9 cellular contexts compared by ENCODE assay signal in genomic region chr10:112732277-112732891, GRCh38.
DNase-seq lines count a peak whose midpoint lies in the region; ATAC-seq and TF ChIP-seq lines count a peak whose summit lies in the region.
"Had no signal": no experiment of that assay in that cellular context is flagged by ENCODE, and none has a peak within 500 bp of the region (broad histone marks: within the 10 kb centered on the region; RNA-seq: fewer than 3 reads in every experiment).

No MANE protein-coding gene starts in this region.

- H3K4me1 ChIP-seq in endodermal cell (ENCODE audit: control insufficient read depth, insufficient read depth, low read length) (peaks cover 17% of the 10 kb centered on the region), osteoblast (ENCODE audit: insufficient read depth, low read length) (peaks cover 5% of the 10 kb centered on the region)

- H3K4me1 Mint-ChIP-seq in endodermal cell = peaks cover 42% of the 10 kb centered on the region

- ATAC-seq in GM21381 (IDR thresholded peaks at IDR 0.05; ENCODE audit: unreplicated experiment) = peak; percentile 52
- ATAC-seq in omental fat pad (ENCODE audit: low FRiP score) = no peak
- ATAC-seq: naive thymus-derived CD8-positive, alpha-beta T cell had no signal

- no peak overlapping the region for H3K4me2 ChIP-seq in osteoblast (ENCODE audit: insufficient read depth, low read length)

- WGBS in endodermal cell (ENCODE audit: insufficient coverage in 1 of 2, insufficient read length in 1 of 2), 2 experiments = 52 to 58% methylated on average over 3 of the region's 3 CpGs

- H3K36me3 Mint-ChIP-seq in endodermal cell (ENCODE audit: low read depth) = peaks cover 2% of the 10 kb centered on the region

- no peak overlapping the region for H3K4me3 Mint-ChIP-seq in endodermal cell
- H3K4me3 Mint-ChIP-seq: naive thymus-derived CD8-positive, alpha-beta T cell had no signal

- H3K27ac ChIP-seq in endodermal cell (ENCODE audit: low read depth, low read length) (peak overlapping the region; percentile 47), osteoblast (ENCODE audit: low read depth, low read length) (no peak overlapping the region)

- no peaks in the 10 kb centered on the region for H3K36me3 ChIP-seq in endodermal cell (ENCODE audit: control insufficient read depth, insufficient read depth, low read length)
- H3K36me3 ChIP-seq in osteoblast (ENCODE audit: insufficient read depth, low read length) = no peaks in the 10 kb centered on the region

- no peak overlapping the region for H2AFZ ChIP-seq in osteoblast (ENCODE audit: low read length)

- no peak for TF ChIP-seq CTCF in endodermal cell (conservative IDR thresholded peaks at IDR 0.05)
- no peak for TF ChIP-seq CTCF in osteoblast (IDR thresholded peaks at IDR 0.05; ENCODE audit: extremely low read depth, low read depth, low read length)
- TF ChIP-seq CTCF in omental fat pad (IDR thresholded peaks at IDR 0.05) = no peak

- H3K9me3 ChIP-seq in endodermal cell (ENCODE audit: control insufficient read depth, low read length) = no peaks in the 10 kb centered on the region
- no peaks in the 10 kb centered on the region for H3K9me3 ChIP-seq in osteoblast (ENCODE audit: low read depth, low read length)

- peaks cover 3% of the 10 kb centered on the region for H3K9me3 Mint-ChIP-seq in endodermal cell
- H3K9me3 Mint-ChIP-seq: naive thymus-derived CD8-positive, alpha-beta T cell had no signal

- no peak overlapping the region for H3K9ac ChIP-seq in endodermal cell (ENCODE audit: extremely low read depth, low read length, poor library complexity, severe bottlenecking)

- no peaks in the 10 kb centered on the region for H3K79me2 ChIP-seq in osteoblast (ENCODE audit: insufficient read depth, low read length)

- DNase-seq in NCI-H1048 (lab: John Stamatoyannopoulos, UW) = peak; percentile 91
- no peak for DNase-seq in endodermal cell
- peak; percentile 58 for DNase-seq in osteoblast (ENCODE audit: insufficient read length, low spot score, missing footprints)
- DNase-seq in stimulated activated CD4-positive, alpha-beta T cell treated with anti-CD3 and anti-CD28 coated beads, Interleukin-4, amount 100 ng/mL, for 1 hour = no peak
- no peak for DNase-seq in omental fat pad (ENCODE audit: low spot score)
- DNase-seq in activated T-cell treated with anti-CD3 and anti-CD28 coated beads, Interleukin-2, amount 50 U/mL, for 48 hours = no peak
- no peak for DNase-seq in cerebellum (ENCODE audit: low spot score)
- DNase-seq: naive thymus-derived CD8-positive, alpha-beta T cell had no signal

- no peaks in the 10 kb centered on the region for H3K27me3 Mint-ChIP-seq in endodermal cell (ENCODE audit: insufficient read depth)
- H3K27me3 Mint-ChIP-seq: naive thymus-derived CD8-positive, alpha-beta T cell had no signal

- no peaks in the 10 kb centered on the region for H4K20me1 ChIP-seq in osteoblast (ENCODE audit: insufficient read depth, low read length)

- no peak overlapping the region for H3K4me3 ChIP-seq in endodermal cell (ENCODE audit: low read length)
- H3K4me3 ChIP-seq in osteoblast (ENCODE audit: insufficient read depth, low read length) = no peak overlapping the region

- H3K27me3 ChIP-seq in endodermal cell (ENCODE audit: control insufficient read depth, insufficient read depth, low read length, poor library complexity, severe bottlenecking) = no peaks in the 10 kb centered on the region
- no peaks in the 10 kb centered on the region for H3K27me3 ChIP-seq in osteoblast (ENCODE audit: insufficient read depth, low read length)

- peak overlapping the region; percentile 54 for H3K27ac Mint-ChIP-seq in endodermal cell

Comparison
In these comparisons a context has a peak if more than half of its experiments do, and no peak if none do; other contexts are left out.
1. DNase-seq: peak in NCI-H1048 (single experiment) and osteoblast (single experiment); none in endodermal cell (single experiment), stimulated activated CD4-positive, alpha-beta T cell treated with anti-CD3 and anti-CD28 coated beads, Interleukin-4, amount 100 ng/mL, for 1 hour (single experiment), omental fat pad (single experiment), activated T-cell treated with anti-CD3 and anti-CD28 coated beads, Interleukin-2, amount 50 U/mL, for 48 hours (0 of 2) and cerebellum (single experiment).